In genomic region chr7:129435414-129435829, GRCh38 we compare ENCODE assay signal across 9 cellular contexts. TPM values are rescaled to one million over a fixed set of nuclear protein-coding genes. Genes with fewer than 3 reads are reported as not detected.
A peak's percentile ranks its signal among the peaks of the same experiment; 100 is the strongest.
DNase-seq lines count a peak whose midpoint lies in the region; ATAC-seq and TF ChIP-seq lines count a peak whose summit lies in the region.
"Had no signal": no experiment of that assay in that cellular context is flagged by ENCODE, and none has a peak within 500 bp of the region (broad histone marks: within the 10 kb centered on the region; RNA-seq: fewer than 3 reads in every experiment).

No MANE protein-coding gene starts in this region.

- H3K9me3 Mint-ChIP-seq in MCF 10A (ENCODE audit: unreplicated experiment): no peaks in the 10 kb centered on the region
- H3K9me3 Mint-ChIP-seq in activated CD4-positive, alpha-beta memory T cell treated with anti-CD3 and anti-CD28 coated beads for 36 hours: no peaks in the 10 kb centered on the region
- no peaks in the 10 kb centered on the region for H3K9me3 Mint-ChIP-seq in stimulated activated effector memory CD8-positive, alpha-beta T cell treated with anti-CD3 and anti-CD28 coated beads, Interleukin-12 subunit alpha, Interleukin-12 subunit beta, amount 100 ng/mL, for 72 hours

- POLR2A ChIA-PET in MCF 10A (lab: Yijun Ruan, JAX): interaction anchor here (1.3 kb wide), 1 partner anchor 13 kb away, joined by 3 read pairs; no protein-coding TSS in a partner anchor
- POLR2A ChIA-PET in activated CD4-positive, alpha-beta memory T cell treated with anti-CD3 and anti-CD28 coated beads for 36 hours (lab: Charles Lee): interaction anchor here (0.6 to 2.8 kb wide), 3 partner anchors 15 to 67 kb away, joined by 3 to 12 read pairs (median 4); no protein-coding TSS in a partner anchor

- no peaks in the 10 kb centered on the region for H3K9me3 ChIP-seq in breast epithelium
- H3K9me3 ChIP-seq: neutrophil had no signal

- H3K27me3 Mint-ChIP-seq in MCF 10A (ENCODE audit: insufficient read depth, unreplicated experiment): no peaks in the 10 kb centered on the region
- H3K27me3 Mint-ChIP-seq in activated CD4-positive, alpha-beta memory T cell treated with anti-CD3 and anti-CD28 coated beads for 36 hours: peaks cover 6% of the 10 kb centered on the region

- H3K4me1 ChIP-seq in breast epithelium: peaks cover 0 to 3% of the 10 kb centered on the region in 2 donors
- peaks cover 41% of the 10 kb centered on the region for H3K4me1 ChIP-seq in foreskin keratinocyte

- H3K27me3 ChIP-seq in breast epithelium (no peaks in the 10 kb centered on the region), foreskin keratinocyte (no peaks in the 10 kb centered on the region)

- TF ChIP-seq POLR2A in breast epithelium (IDR thresholded peaks at IDR 0.05): no peak

- CTCF ChIA-PET in MCF 10A (lab: Yijun Ruan, JAX): no interaction called here
- CTCF ChIA-PET in activated CD4-positive, alpha-beta memory T cell treated with anti-CD3 and anti-CD28 coated beads for 36 hours (lab: Charles Lee): interaction anchor here (0.7 to 4.7 kb wide), 5 partner anchors 31 to 177 kb away, joined by 3 to 46 read pairs (median 4); no protein-coding TSS in a partner anchor

- intact Hi-C loops in MCF 10A (cut with micrococcal nuclease) (no loop called here), breast epithelium (cut with DNase I; ENCODE audit: low total_unique reads) (no loop called here)
- intact Hi-C loops in activated CD4-positive, alpha-beta memory T cell treated with anti-CD3 and anti-CD28 coated beads for 36 hours (cut with micrococcal nuclease): loop anchor here (2.0 to 10.0 kb wide), 3 partner anchors 59 to 749 kb away; no protein-coding TSS in a partner anchor

- no peaks in the 10 kb centered on the region for H3K36me3 ChIP-seq in breast epithelium
- H3K36me3 ChIP-seq: neutrophil had no signal

- peaks cover 31% of the 10 kb centered on the region for H3K4me1 Mint-ChIP-seq in MCF 10A (ENCODE audit: insufficient read depth, unreplicated experiment)
- H3K4me1 Mint-ChIP-seq in activated CD4-positive, alpha-beta memory T cell treated with anti-CD3 and anti-CD28 coated beads for 36 hours (ENCODE audit: low read depth): peaks cover 40% of the 10 kb centered on the region
- H3K4me1 Mint-ChIP-seq in stimulated activated effector memory CD8-positive, alpha-beta T cell treated with anti-CD3 and anti-CD28 coated beads, Interleukin-12 subunit alpha, Interleukin-12 subunit beta, amount 100 ng/mL, for 72 hours: peaks cover 54% of the 10 kb centered on the region

- no peak overlapping the region for H3K27ac Mint-ChIP-seq in MCF 10A (ENCODE audit: low read depth, unreplicated experiment)
- H3K27ac Mint-ChIP-seq in activated CD4-positive, alpha-beta memory T cell treated with anti-CD3 and anti-CD28 coated beads for 36 hours: peak overlapping the region; percentile 83
- H3K27ac Mint-ChIP-seq in stimulated activated effector memory CD8-positive, alpha-beta T cell treated with anti-CD3 and anti-CD28 coated beads, Interleukin-12 subunit alpha, Interleukin-12 subunit beta, amount 100 ng/mL, for 72 hours: peak overlapping the region; percentile 89

- peak overlapping the region; percentile 96 for H3K4me3 Mint-ChIP-seq in MCF 10A (ENCODE audit: unreplicated experiment)
- H3K4me3 Mint-ChIP-seq in activated CD4-positive, alpha-beta memory T cell treated with anti-CD3 and anti-CD28 coated beads for 36 hours: peak overlapping the region; percentile 86
- H3K4me3 Mint-ChIP-seq in stimulated activated effector memory CD8-positive, alpha-beta T cell treated with anti-CD3 and anti-CD28 coated beads, Interleukin-12 subunit alpha, Interleukin-12 subunit beta, amount 100 ng/mL, for 72 hours: peak overlapping the region; percentile 93

- no peak overlapping the region for H3K27ac ChIP-seq in breast epithelium
- H3K27ac ChIP-seq in foreskin keratinocyte: peak overlapping the region; percentile 55
- H3K27ac ChIP-seq: neutrophil had no signal

- peaks cover 6% of the 10 kb centered on the region for H3K36me3 Mint-ChIP-seq in MCF 10A (ENCODE audit: insufficient read depth, unreplicated experiment)
- peaks cover 29% of the 10 kb centered on the region for H3K36me3 Mint-ChIP-seq in activated CD4-positive, alpha-beta memory T cell treated with anti-CD3 and anti-CD28 coated beads for 36 hours
- H3K36me3 Mint-ChIP-seq in stimulated activated effector memory CD8-positive, alpha-beta T cell treated with anti-CD3 and anti-CD28 coated beads, Interleukin-12 subunit alpha, Interleukin-12 subunit beta, amount 100 ng/mL, for 72 hours: peaks cover 51% of the 10 kb centered on the region

- DNase-seq in MCF 10A (ENCODE audit: unreplicated experiment) (no peak), breast epithelium (ENCODE audit: low spot score in 2 of 2) (no peak), foreskin keratinocyte (no peak), KBM-7 (no peak), iPS-NIHi11 (ENCODE audit: low spot score) (no peak)
- no peak for DNase-seq in activated CD4-positive, alpha-beta memory T cell treated with anti-CD3 and anti-CD28 coated beads for 36 hours
- no peak for DNase-seq in stimulated activated effector memory CD8-positive, alpha-beta T cell treated with anti-CD3 and anti-CD28 coated beads, Interleukin-12 subunit alpha, Interleukin-12 subunit beta, amount 100 ng/mL, for 72 hours (ENCODE audit: low spot score in 2 of 2)

- ATAC-seq in foreskin keratinocyte: no peak
- ATAC-seq in stimulated activated effector memory CD8-positive, alpha-beta T cell treated with anti-CD3 and anti-CD28 coated beads, Interleukin-12 subunit alpha, Interleukin-12 subunit beta, amount 100 ng/mL, for 72 hours: peak; percentile 38
- no peak for ATAC-seq in GM21723 (IDR thresholded peaks at IDR 0.05; ENCODE audit: unreplicated experiment)

- H3K4me3 ChIP-seq in breast epithelium: peak overlapping the region in 1 of 3 donors; percentile 75

- TF ChIP-seq CTCF in MCF 10A (IDR thresholded peaks at IDR 0.05; ENCODE audit: unreplicated experiment): no peak
- no peak for TF ChIP-seq CTCF in breast epithelium (IDR thresholded peaks at IDR 0.05)
- TF ChIP-seq CTCF in foreskin keratinocyte (conservative IDR thresholded peaks at IDR 0.05): no peak

- BruUV-seq in MCF 10A (replicated peaks; lab: Mats Ljungman, UMichigan): no TSS peak

- in situ Hi-C loops in KBM-7 (cut with MboI; ENCODE audit: low pct_unique_long_range_greater_than_20kb, low sequenced_read_pairs): no loop called here

RNA-seq across cellular contexts. Expression of gene STRIP2, which starts 1.2 kb away (rescaled TPM):
- 6.3 and 18.3 TPM in 2 replicates for total RNA-seq in MCF 10A (2022)
- 1 to 10 TPM in 2 of 3 donors, under 1 TPM in 1; under 0.01 to 1.9 (median 1.8) TPM for total RNA-seq in breast epithelium
- total RNA-seq in activated CD4-positive, alpha-beta memory T cell treated with anti-CD3 and anti-CD28 coated beads for 36 hours: 10 to 100 TPM; 56.1 to 62.0 TPM
- total RNA-seq in foreskin keratinocyte: 15.7 and 16.9 TPM in 2 replicates
- polyA plus RNA-seq in foreskin keratinocyte: 5.1 and 5.6 TPM in 2 replicates
